Comparison of ENCODE assay signal across 8 cellular contexts in the genomic region with DNA sequence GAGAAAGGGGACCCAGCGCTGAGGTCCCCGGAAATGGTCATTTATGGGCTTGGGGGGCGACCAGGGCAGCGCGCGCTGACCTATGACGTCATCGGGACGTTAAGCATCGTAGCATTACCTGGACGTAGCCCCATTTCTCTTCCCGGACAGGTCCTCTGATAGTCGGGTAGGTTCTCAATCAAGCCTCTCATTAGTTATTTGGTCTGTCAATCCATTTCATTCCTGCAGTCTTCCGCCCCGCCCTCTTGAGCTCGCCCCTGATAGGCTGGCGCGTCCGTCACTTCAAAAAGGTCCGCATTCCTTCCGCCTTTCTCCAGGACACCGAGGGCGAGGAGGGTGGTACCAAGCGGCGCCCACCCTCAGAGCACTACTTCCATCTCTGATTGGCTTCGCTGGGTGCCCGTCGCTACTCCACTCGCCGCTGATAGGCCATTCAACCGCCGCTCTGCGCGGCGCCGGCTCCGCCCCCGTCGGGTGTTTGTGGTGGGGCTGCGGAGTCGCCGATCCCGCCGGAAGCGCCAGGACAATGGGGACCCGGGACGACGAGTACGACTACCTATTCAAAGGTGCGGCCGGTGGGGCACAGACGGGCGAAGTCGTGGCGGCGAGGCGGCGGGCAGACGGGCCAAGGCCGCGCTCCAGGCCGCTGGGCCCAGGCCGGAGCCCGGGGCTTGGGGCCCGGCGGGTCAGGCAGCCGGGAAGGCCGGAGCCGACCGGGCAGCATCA. TPM values are rescaled to one million over a fixed set of nuclear protein-coding genes. Genes with fewer than 3 reads are reported as not detected.
DNase-seq lines count a peak whose midpoint lies in the region; ATAC-seq, FAIRE-seq and TF ChIP-seq lines count a peak whose summit lies in the region.

A gene (plus strand): TSS at position 470 of the 726 bp plus-strand sequence. CDS start 57 bp downstream, at position 527.

- H3K4me1 Mint-ChIP-seq in T-helper 2 cell treated with Interferon-gamma antibody and Interleukin-4, amounts not matched to agents 5 μg/mL and 100 μg/mL, for 36 hours (ENCODE audit: low read depth) = peaks cover 14% of the 10 kb centered on the region

- no peaks in the 10 kb centered on the region for H3K9me3 Mint-ChIP-seq in T-helper 2 cell treated with Interferon-gamma antibody and Interleukin-4, amounts not matched to agents 5 μg/mL and 100 μg/mL, for 36 hours

- ATAC-seq in GM18502 (IDR thresholded peaks at IDR 0.05; ENCODE audit: poor library complexity, unreplicated experiment) (peak; percentile 91), HG02970 (IDR thresholded peaks at IDR 0.05; ENCODE audit: low FRiP score, unreplicated experiment) (peak; percentile 90), psoas muscle (peak; percentile 80 to 86 (median 86))

- H3K27me3 ChIP-seq in ascending aorta (no peaks in the 10 kb centered on the region), right atrium auricular region (no peaks in the 10 kb centered on the region), psoas muscle (ENCODE audit: insufficient read depth in 3 of 3, low read length in 2 of 3) (no peaks in the 10 kb centered on the region)

- peak within 1 kb of the TSS; percentile 92 for H3K4me3 Mint-ChIP-seq in T-helper 2 cell treated with Interferon-gamma antibody and Interleukin-4, amounts not matched to agents 5 μg/mL and 100 μg/mL, for 36 hours

- H3K4me1 ChIP-seq in ascending aorta (peaks cover 18 to 42% of the 10 kb centered on the region in 2 donors), right atrium auricular region (peaks cover 0 to 51% of the 10 kb centered on the region in 2 donors), psoas muscle (peaks cover 45% of the 10 kb centered on the region)

- TF ChIP-seq CTCF in ascending aorta (IDR thresholded peaks at IDR 0.05) (no peak), right atrium auricular region (IDR thresholded peaks at IDR 0.05) (no peak), psoas muscle (IDR thresholded peaks at IDR 0.05) (no peak)

- peak; percentile 66 for FAIRE-seq in urothelium cell line (lab: Jason Lieb, UNC)

- DNase-seq in NCI-H1930 (lab: John Stamatoyannopoulos, UW) (peak; percentile 97), ascending aorta (ENCODE audit: low spot score in 2 of 2) (peak; percentile 100), right atrium auricular region (ENCODE audit: low spot score) (peak; percentile 100), psoas muscle (peak; percentile 99 to 100), urothelium cell line (ENCODE audit: low spot score) (peak; percentile 95)
- peak; percentile 99 for DNase-seq in T-helper 2 cell treated with Interferon-gamma antibody and Interleukin-4, amounts not matched to agents 5 μg/mL and 100 μg/mL, for 36 hours (ENCODE audit: low spot score)

- H3K27ac ChIP-seq in ascending aorta = peak within 1 kb of the TSS; percentile 100
- H3K27ac ChIP-seq in right atrium auricular region = peak within 1 kb of the TSS; percentile 100
- H3K27ac ChIP-seq in psoas muscle = peak within 1 kb of the TSS; percentile 100

- peaks cover 5% of the 10 kb centered on the region for H3K36me3 Mint-ChIP-seq in T-helper 2 cell treated with Interferon-gamma antibody and Interleukin-4, amounts not matched to agents 5 μg/mL and 100 μg/mL, for 36 hours (ENCODE audit: low read depth)

- intact Hi-C loops in ascending aorta (cut with DNase I) (loop anchor here (1.0 kb wide), 3 partner anchors 23 to 470 kb away; a partner anchor contains a TSS), psoas muscle (cut with DNase I) (loop anchor here (2.0 kb wide), 2 partner anchors 21 to 27 kb away; no protein-coding TSS in a partner anchor)

- H3K9me3 ChIP-seq in ascending aorta = no peaks in the 10 kb centered on the region
- no peaks in the 10 kb centered on the region for H3K9me3 ChIP-seq in right atrium auricular region
- no peaks in the 10 kb centered on the region for H3K9me3 ChIP-seq in psoas muscle

- H3K4me3 ChIP-seq in ascending aorta = peak within 1 kb of the TSS; percentile 97 to 100
- peak within 1 kb of the TSS; percentile 90 to 100 for H3K4me3 ChIP-seq in right atrium auricular region
- peak within 1 kb of the TSS; percentile 91 for H3K4me3 ChIP-seq in psoas muscle

- H3K36me3 ChIP-seq in ascending aorta (no peaks in the 10 kb centered on the region), right atrium auricular region (no peaks in the 10 kb centered on the region), psoas muscle (ENCODE audit: insufficient read depth in 1 of 2, low read depth in 1 of 2) (no peaks in the 10 kb centered on the region)

- 0 to 1% (median 0%) methylated on average over 65 to 70 of the region's 70 CpGs for WGBS in psoas muscle, 3 donors

- H3K27ac Mint-ChIP-seq in T-helper 2 cell treated with Interferon-gamma antibody and Interleukin-4, amounts not matched to agents 5 μg/mL and 100 μg/mL, for 36 hours = peak within 1 kb of the TSS; percentile 97

- no peaks in the 10 kb centered on the region for H3K27me3 Mint-ChIP-seq in T-helper 2 cell treated with Interferon-gamma antibody and Interleukin-4, amounts not matched to agents 5 μg/mL and 100 μg/mL, for 36 hours (ENCODE audit: low read depth)

RNA-seq across cellular contexts. Expression of the gene that starts here (rescaled TPM):
- total RNA-seq in ascending aorta (70.8 TPM), right atrium auricular region (10 to 100 TPM; 51.0 to 66.0 TPM), psoas muscle (100 to 1,000 TPM in 1 of 4 donors, 10 to 100 TPM in 3; 77.1 to 130 (median 82.2) TPM)
- 10 to 100 TPM; 43.9 to 59.9 (median 56.9) TPM for polyA plus RNA-seq in psoas muscle

Comparison
In these comparisons a context has a peak if more than half of its experiments do, and no peak if none do; other contexts are left out.
1. Peak in every context shown above with its lines: DNase-seq, ATAC-seq, H3K4me3 ChIP-seq and H3K27ac ChIP-seq.